ENCODE assay signal across 14 cellular contexts in the genomic region with DNA sequence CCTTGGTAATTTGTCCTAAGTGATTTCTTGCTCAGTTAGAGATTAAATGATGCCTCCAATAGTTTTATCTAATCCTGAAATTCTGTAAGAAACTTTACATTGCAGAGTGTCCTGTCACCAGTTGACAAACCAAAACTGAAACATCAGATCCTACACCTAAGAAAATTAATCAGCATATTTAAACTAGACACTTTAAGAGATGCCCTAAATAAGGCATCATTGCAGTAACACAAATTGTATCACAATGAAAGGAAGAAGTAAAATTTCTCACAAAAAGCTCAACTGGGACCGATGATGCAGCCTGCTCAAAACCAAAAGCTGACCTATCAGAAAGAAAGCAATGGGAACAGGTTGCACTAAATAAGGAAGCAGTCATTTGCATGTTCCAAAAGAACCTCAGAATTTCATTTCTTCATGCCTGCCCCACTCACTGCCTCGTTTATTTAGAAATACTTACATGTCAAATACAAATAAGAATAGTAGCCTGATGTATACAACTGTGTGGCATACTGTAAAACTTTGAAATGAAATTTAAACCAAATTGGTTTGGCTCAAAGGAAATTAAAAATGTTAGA. TPM values are rescaled to one million over a fixed set of nuclear protein-coding genes. Genes with fewer than 3 reads are reported as not detected.
DNase-seq lines count a peak whose midpoint lies in the region; ATAC-seq and TF ChIP-seq lines count a peak whose summit lies in the region.
"Had no signal": no experiment of that assay in that cellular context is flagged by ENCODE, and none has a peak within 500 bp of the region (broad histone marks: within the 10 kb centered on the region; RNA-seq: fewer than 3 reads in every experiment).

No MANE protein-coding gene starts in this region.

- peaks cover 100% of the 10 kb centered on the region for H3K79me2 ChIP-seq in OCI-LY7 (ENCODE audit: insufficient read depth, low read depth, low read length)

- ATAC-seq in GM21390 (IDR thresholded peaks at IDR 0.05; ENCODE audit: unreplicated experiment) (peak; percentile 31), naive B cell (ENCODE audit: low read depth in 2 of 2) (peak; percentile 41 to 47)
- ATAC-seq: pancreas had no signal

- peaks cover 40% of the 10 kb centered on the region for H4K20me1 ChIP-seq in OCI-LY7 (ENCODE audit: insufficient read depth, low read length)

- peak overlapping the region; percentile 69 for H3K4me2 ChIP-seq in OCI-LY7 (ENCODE audit: low read length)

- peak overlapping the region; percentile 6 for H3K27ac ChIP-seq in OCI-LY7 (ENCODE audit: low read depth, low read length, poor library complexity, severe bottlenecking)
- H3K27ac ChIP-seq: pancreas, uterus had no signal

- DNase-seq in activated CD4-positive, alpha-beta T cell treated with anti-CD3 and anti-CD28 coated beads, Interleukin-2, amount 10 ng/mL, durations not matched to agents 24 days and 14 days = no peak
- DNase-seq in activated CD4-positive, alpha-beta T cell treated with anti-CD3 and anti-CD28 coated beads, Interleukin-2, amount 50 U/mL, for 48 hours = no peak
- DNase-seq in OCI-LY7 (ENCODE audit: low spot score) (no peak), naive B cell (peak; percentile 21), SHP77 (lab: John Stamatoyannopoulos, UW) (no peak), T-helper 9 cell (no peak), HPDE6-E6E7 (ENCODE audit: extremely low spot score) (no peak)
- DNase-seq: activated effector memory CD4-positive, alpha-beta T cell treated with Interleukin-2 at 50 U/mL for 16 hours; central memory CD4-positive, alpha-beta T cell; mesenchymal stem cell; pancreas; stimulated activated CD4-positive, alpha-beta T cell treated with anti-CD3 and anti-CD28 coated beads, Interleukin-15, amount 100 ng/mL, for 24 hours; uterus had no signal

- peak overlapping the region; percentile 78 for H3K27ac Mint-ChIP-seq in activated CD4-positive, alpha-beta T cell treated with anti-CD3 and anti-CD28 coated beads, Interleukin-2, amount 10 ng/mL, durations not matched to agents 24 days and 14 days
- H3K27ac Mint-ChIP-seq in naive B cell = peak overlapping the region in 5 of 6 donors; percentile 2 to 84 (median 63)

- CTCF ChIA-PET in OCI-LY7 (lab: Charles Lee; ENCODE audit: unreplicated experiment) = no interaction called here

- POLR2A ChIA-PET in OCI-LY7 (lab: Charles Lee) = interaction anchor here (1.8 kb wide), 1 partner anchor 14 kb away, joined by 4 read pairs; no protein-coding TSS in a partner anchor

- intact Hi-C loops in activated CD4-positive, alpha-beta T cell treated with anti-CD3 and anti-CD28 coated beads, Interleukin-2, amount 10 ng/mL, durations not matched to agents 24 days and 14 days (cut with micrococcal nuclease) = loop anchor here (1.0 kb wide), 1 partner anchor 10 kb away; no protein-coding TSS in a partner anchor
- intact Hi-C loops in OCI-LY7 (cut with micrococcal nuclease; ENCODE audit: unreplicated experiment) = no loop called here

- peaks cover 17% of the 10 kb centered on the region for H3K36me3 ChIP-seq in OCI-LY7 (ENCODE audit: insufficient read depth, low read length)
- H3K36me3 ChIP-seq: pancreas, uterus had no signal

- H3K4me3 ChIP-seq in OCI-LY7 (ENCODE audit: low read depth, low read length, poor library complexity, severe bottlenecking) = peak overlapping the region; percentile 33
- H3K4me3 ChIP-seq: pancreas, uterus had no signal

- peaks cover 68% of the 10 kb centered on the region for H3K4me1 Mint-ChIP-seq in activated CD4-positive, alpha-beta T cell treated with anti-CD3 and anti-CD28 coated beads, Interleukin-2, amount 10 ng/mL, durations not matched to agents 24 days and 14 days
- H3K4me1 Mint-ChIP-seq in naive B cell = peaks cover 59 to 93% (median 68%) of the 10 kb centered on the region in 3 donors

- H3K9me3 ChIP-seq in OCI-LY7 (ENCODE audit: low read length) = peaks cover 14% of the 10 kb centered on the region; the same call in 1 of the 2 replicates
- H3K9me3 ChIP-seq: pancreas, uterus had no signal

- H3K4me1 ChIP-seq in OCI-LY7 (ENCODE audit: insufficient read depth, low read length, poor library complexity, severe bottlenecking) = peaks cover 93% of the 10 kb centered on the region

- no peaks in the 10 kb centered on the region for H3K27me3 Mint-ChIP-seq in activated CD4-positive, alpha-beta T cell treated with anti-CD3 and anti-CD28 coated beads, Interleukin-2, amount 10 ng/mL, durations not matched to agents 24 days and 14 days
- no peaks in the 10 kb centered on the region for H3K27me3 Mint-ChIP-seq in naive B cell

- TF ChIP-seq CTCF in OCI-LY7 (conservative IDR thresholded peaks at IDR 0.05; ENCODE audit: low read length) = no peak

- peaks cover 28% of the 10 kb centered on the region for H3K36me3 Mint-ChIP-seq in activated CD4-positive, alpha-beta T cell treated with anti-CD3 and anti-CD28 coated beads, Interleukin-2, amount 10 ng/mL, durations not matched to agents 24 days and 14 days (ENCODE audit: low read depth)
- H3K36me3 Mint-ChIP-seq in naive B cell = no peaks in the 10 kb centered on the region

- H3K4me3 Mint-ChIP-seq in activated CD4-positive, alpha-beta T cell treated with anti-CD3 and anti-CD28 coated beads, Interleukin-2, amount 10 ng/mL, durations not matched to agents 24 days and 14 days = peak overlapping the region; percentile 70
- peak overlapping the region; percentile 18 to 59 (median 34) for H3K4me3 Mint-ChIP-seq in naive B cell

- no peak overlapping the region for H2AFZ ChIP-seq in OCI-LY7 (ENCODE audit: low read length)

- no TSS peak for BruUV-seq in OCI-LY7 (replicated peaks; lab: Mats Ljungman, UMichigan)

- H3K9me2 ChIP-seq in OCI-LY7 (ENCODE audit: insufficient read depth, low read length) = no peaks in the 10 kb centered on the region

- H3K9me3 Mint-ChIP-seq in activated CD4-positive, alpha-beta T cell treated with anti-CD3 and anti-CD28 coated beads, Interleukin-2, amount 10 ng/mL, durations not matched to agents 24 days and 14 days = no peaks in the 10 kb centered on the region
- H3K9me3 Mint-ChIP-seq in naive B cell = no peaks in the 10 kb centered on the region

RNA-seq across cellular contexts. Expression of a gene that starts 12.1 kb away (rescaled TPM):
- total RNA-seq in activated CD4-positive, alpha-beta T cell treated with anti-CD3 and anti-CD28 coated beads, Interleukin-2, amount 10 ng/mL, durations not matched to agents 24 days and 14 days = 27.1 and 28.0 TPM in 2 replicates
- total RNA-seq in OCI-LY7 (2014; rRNA removed; shearing (Covaris generic)) = 16.9 and 24.6 TPM in 2 replicates
- total RNA-seq in OCI-LY7 (2022) = 18.8 and 21.9 TPM in 2 replicates
- 10 to 100 TPM in 1 of 6 donors, 1 to 10 TPM in 5; 2.7 to 10.2 (median 5.4) TPM for polyA plus RNA-seq in naive B cell (ENCODE audit: low read depth in 6 of 6)
